Comparison of ENCODE assay signal across 8 cellular contexts in the genomic region with DNA sequence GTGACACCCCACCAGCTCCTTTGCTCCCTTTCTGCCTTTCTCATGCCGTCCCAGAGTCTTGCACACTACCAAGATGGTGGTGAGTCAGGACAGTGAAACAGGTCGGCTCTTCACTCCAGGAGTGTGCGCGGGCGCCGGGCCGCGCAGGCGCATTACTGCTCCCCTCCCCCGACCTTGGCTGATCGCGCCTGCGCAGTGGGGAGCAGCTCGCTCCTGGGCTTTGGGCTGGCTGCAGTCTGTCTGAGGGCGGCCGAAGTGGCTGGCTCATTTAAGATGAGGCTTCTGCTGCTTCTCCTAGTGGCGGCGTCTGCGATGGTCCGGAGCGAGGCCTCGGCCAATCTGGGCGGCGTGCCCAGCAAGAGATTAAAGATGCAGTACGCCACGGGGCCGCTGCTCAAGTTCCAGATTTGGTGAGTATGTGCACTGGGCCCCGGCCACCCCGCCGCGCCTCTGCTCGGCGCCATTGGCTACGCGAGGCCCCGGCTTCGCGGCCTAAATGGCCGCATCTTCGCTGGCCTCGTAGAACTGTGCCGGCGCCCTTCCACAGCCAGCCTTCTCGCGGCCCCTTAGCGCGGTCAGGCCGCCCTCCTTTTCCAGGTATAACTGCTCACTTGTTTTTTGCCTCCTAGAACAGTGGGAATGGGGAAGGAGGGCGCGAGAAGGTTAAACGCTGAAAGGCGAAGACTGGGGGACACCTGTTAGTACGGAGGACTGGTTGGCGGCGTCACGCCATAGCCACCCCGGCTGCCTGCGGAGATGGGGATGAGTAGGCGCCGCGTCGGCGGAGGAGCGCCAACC. TPM values are rescaled to one million over a fixed set of nuclear protein-coding genes. Genes with fewer than 3 reads are reported as not detected.
DNase-seq lines count a peak whose midpoint lies in the region; ATAC-seq lines count a peak whose summit lies in the region.

Gene SELENOT, plus strand, starts transcription at position 232 of the 798 bp plus-strand sequence. Its CDS starts 42 bp downstream, at position 274.

- H3K4me1 Mint-ChIP-seq in IgD-negative memory B cell, result peaks cover 63 to 69% (median 69%) of the 10 kb centered on the region in 3 donors

- H3K4me3 Mint-ChIP-seq in IgD-negative memory B cell, result peak within 1 kb of the TSS; percentile 96 to 98 (median 98)

- H3K27ac Mint-ChIP-seq in IgD-negative memory B cell, result peak within 1 kb of the TSS; percentile 96 to 100 (median 99)

- H3K9me3 Mint-ChIP-seq in IgD-negative memory B cell, result no peaks in the 10 kb centered on the region

- peak; percentile 57 for ATAC-seq in GM21528 (IDR thresholded peaks at IDR 0.05; ENCODE audit: low FRiP score, unreplicated experiment)

- DNase-seq in DMS114 treated with DMSO at 0.1 percent for 48 hours (lab: John Stamatoyannopoulos, UW; ENCODE audit: unreplicated experiment) (peak; percentile 86), OCI-M2 (lab: John Stamatoyannopoulos, UW; ENCODE audit: unreplicated experiment) (peak; percentile 84), activated T-cell treated with anti-CD3 and anti-CD28 coated beads for 4 hours (peak; percentile 87), epithelial cell of prostate (ENCODE audit: low read depth, low spot score) (peak; percentile 80), mucosa of gallbladder (ENCODE audit: low spot score) (peak; percentile 95)
- DNase-seq in stimulated activated CD8-positive, alpha-beta memory T cell treated with anti-CD3 and anti-CD28 coated beads, Interleukin-4, amount 100 ng/mL, for 4 hours (ENCODE audit: low read depth in 2 of 2, low spot score in 1 of 2), result peak; percentile 81 to 87

- peak within 1 kb of the TSS; percentile 99 for H3K27ac ChIP-seq in epithelial cell of prostate

- peaks cover 2% of the 10 kb centered on the region for H3K36me3 Mint-ChIP-seq in IgD-negative memory B cell

- H3K27me3 Mint-ChIP-seq in IgD-negative memory B cell, result no peaks in the 10 kb centered on the region

RNA-seq across cellular contexts. Expression of gene SELENOT, which starts in this region (rescaled TPM):
- polyA plus RNA-seq in IgD-negative memory B cell, result 213 TPM
- total RNA-seq in mucosa of gallbladder, result 116 TPM

Comparison
In these comparisons a context has a peak if more than half of its experiments do, and no peak if none do; other contexts are left out.
1. Peak in every context shown above with its lines: DNase-seq, ATAC-seq and H3K27ac ChIP-seq.